In the genomic region with DNA sequence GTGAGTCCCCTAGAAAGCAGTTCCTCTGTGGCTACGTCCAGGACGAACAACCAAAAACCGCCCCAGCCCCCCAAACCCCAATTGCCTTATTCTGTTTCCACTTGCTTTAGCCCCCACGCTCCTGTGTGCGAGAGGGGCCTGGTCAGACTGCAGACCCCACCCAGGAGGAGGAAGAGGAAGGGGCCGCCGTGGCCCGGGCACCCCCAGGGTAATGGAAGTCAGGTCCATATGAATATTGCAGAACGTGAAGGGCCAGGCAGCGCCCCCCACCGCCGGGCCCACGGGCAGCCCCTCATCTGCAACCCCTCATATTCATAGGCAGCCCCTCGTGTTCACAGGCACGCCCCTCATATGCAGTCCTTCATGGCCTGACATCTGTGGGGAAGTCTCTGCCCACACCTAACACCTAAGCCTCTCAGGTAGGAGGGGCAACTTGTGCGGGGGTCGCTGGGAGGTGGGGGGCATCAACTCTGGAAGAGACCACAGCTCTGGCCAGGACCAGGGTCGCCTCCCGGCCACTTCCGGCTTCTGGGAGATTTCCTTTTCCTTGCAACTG, we compare ENCODE assay signal across 9 cellular contexts. TPM values are rescaled to one million over a fixed set of nuclear protein-coding genes. Genes with fewer than 3 reads are reported as not detected.
DNase-seq lines count a peak whose midpoint lies in the region; ATAC-seq lines count a peak whose summit lies in the region.
"Had no signal": no experiment of that assay in that cellular context is flagged by ENCODE, and none has a peak within 500 bp of the region (broad histone marks: within the 10 kb centered on the region; RNA-seq: fewer than 3 reads in every experiment).

No MANE protein-coding gene starts in this region.

- H2BK12ac ChIP-seq in neuronal stem cell (ENCODE audit: low read length) = peak overlapping the region; percentile 68

- peak overlapping the region; percentile 90 for H2AK5ac ChIP-seq in neuronal stem cell (ENCODE audit: low read depth, low read length)

- 0 out of 2 replicates have a peak, but pooled peaks cover 5% of the 10 kb centered on the region for H3K9me3 ChIP-seq in BLaER1
- no peaks in the 10 kb centered on the region for H3K9me3 ChIP-seq in endocrine pancreas (ENCODE audit: control insufficient read depth, low read length)
- H3K9me3 ChIP-seq in neuronal stem cell (replicated peaks in 1 of 2; ENCODE audit: control insufficient read depth in 2 of 2, insufficient read depth in 1 of 2, low read depth in 1 of 2, low read length in 2 of 2) = no peaks in the 10 kb centered on the region

- WGBS in neuronal stem cell (ENCODE audit: extremely low coverage in 2 of 2, insufficient read length in 2 of 2, insufficient replicate concordance in 1 of 2), 2 donors = no CpG with 5 or more reads among the region's 20 CpGs

- no peaks in the 10 kb centered on the region for H3K36me3 ChIP-seq in BLaER1
- no peaks in the 10 kb centered on the region for H3K36me3 ChIP-seq in endocrine pancreas (ENCODE audit: control insufficient read depth, insufficient read depth, low read length)
- H3K36me3 ChIP-seq in neuronal stem cell (replicated peaks in 1 of 2; ENCODE audit: control insufficient read depth in 2 of 2, insufficient read depth in 2 of 2, low read length in 2 of 2) = peaks cover 0 to 24% of the 10 kb centered on the region in 2 donors

- peak overlapping the region; percentile 89 for H3K18ac ChIP-seq in neuronal stem cell (ENCODE audit: low read length)

- H3K27me3 ChIP-seq in BLaER1 = no peaks in the 10 kb centered on the region
- H3K27me3 ChIP-seq in endocrine pancreas (ENCODE audit: control insufficient read depth, insufficient read depth, low read length) = no peaks in the 10 kb centered on the region
- H3K27me3 ChIP-seq in neuronal stem cell (ENCODE audit: control insufficient read depth in 3 of 3, insufficient read depth in 3 of 3, low read depth in 1 of 3, low read length in 3 of 3) = peaks cover 0 to 31% (median 26%) of the 10 kb centered on the region in 3 experiments

- H3K4me1 ChIP-seq in BLaER1 (peaks cover 22% of the 10 kb centered on the region), endocrine pancreas (ENCODE audit: control insufficient read depth, insufficient read depth, low read length) (no peaks in the 10 kb centered on the region), neuronal stem cell (ENCODE audit: control insufficient read depth in 2 of 2, insufficient read depth in 1 of 2, low read depth in 1 of 2, low read length in 2 of 2) (peaks cover 12 to 19% of the 10 kb centered on the region in 2 donors)

- H3K9ac ChIP-seq in BLaER1 = peak overlapping the region; percentile 75; the same call in 1 of the 2 replicates
- peak overlapping the region; percentile 6 for H3K9ac ChIP-seq in endocrine pancreas (ENCODE audit: control insufficient read depth, insufficient read depth, low read length)
- peak overlapping the region; percentile 78 for H3K9ac ChIP-seq in neuronal stem cell (ENCODE audit: low read depth, low read length, poor library complexity)

- DNase-seq in Jurkat, Clone E6-1 (ENCODE audit: low read depth, low spot score) = no peak
- no peak for DNase-seq in neuronal stem cell (ENCODE audit: low spot score)
- no peak for DNase-seq in NOMO-1 (lab: John Stamatoyannopoulos, UW; ENCODE audit: unreplicated experiment in 2 of 2)
- DNase-seq in GM19240 (ENCODE audit: insufficient read length, low spot score) = no peak
- DNase-seq: HFFc6 had no signal

- peak overlapping the region; percentile 49 for H2BK120ac ChIP-seq in neuronal stem cell (ENCODE audit: low read depth, low read length)

- ATAC-seq in GM19397 (IDR thresholded peaks at IDR 0.05; ENCODE audit: unreplicated experiment) (no peak), GM18870 (IDR thresholded peaks at IDR 0.05; ENCODE audit: unreplicated experiment) (no peak)

- H3K14ac ChIP-seq in neuronal stem cell (ENCODE audit: low read length) = no peak overlapping the region

- H2AFZ ChIP-seq in neuronal stem cell (ENCODE audit: low read length) = peak overlapping the region; percentile 94

- H4K91ac ChIP-seq in neuronal stem cell (ENCODE audit: low read depth, low read length, poor library complexity) = no peak overlapping the region

- H3K27ac ChIP-seq in BLaER1 (no peak overlapping the region), neuronal stem cell (replicated peaks; ENCODE audit: low read length) (no peak overlapping the region)

- H3K4me2 ChIP-seq in BLaER1 = peak overlapping the region; percentile 90
- H3K4me2 ChIP-seq in neuronal stem cell (ENCODE audit: insufficient read depth, low read length, poor library complexity, severe bottlenecking) = peak overlapping the region; percentile 86

- peaks cover 22% of the 10 kb centered on the region for H4K20me1 ChIP-seq in BLaER1

- H3K23ac ChIP-seq in neuronal stem cell (ENCODE audit: low read depth, low read length, poor library complexity) = no peak overlapping the region

- H4K8ac ChIP-seq in neuronal stem cell (ENCODE audit: low read depth, low read length) = no peak overlapping the region

- H3K4ac ChIP-seq in neuronal stem cell (ENCODE audit: low read length) = no peak overlapping the region

- H3K4me3 ChIP-seq in BLaER1 (peak overlapping the region; percentile 72), endocrine pancreas (ENCODE audit: control insufficient read depth, insufficient read depth, low read length) (no peak overlapping the region), neuronal stem cell (ENCODE audit: low read length in 2 of 2) (peak overlapping the region; percentile 80 to 81)
- peak overlapping the region; percentile 48 for H3K4me3 ChIP-seq in Jurkat, Clone E6-1 (ENCODE audit: low read length)

- peaks cover 4% of the 10 kb centered on the region for H3K79me1 ChIP-seq in neuronal stem cell (ENCODE audit: low read depth, low read length)

- H2BK5ac ChIP-seq in neuronal stem cell (ENCODE audit: low read length) = no peak overlapping the region

- H2BK15ac ChIP-seq in neuronal stem cell (ENCODE audit: low read length) = peak overlapping the region; percentile 60

RNA-seq across cellular contexts. Expression of a gene that starts 37.7 kb away (rescaled TPM):
- 18.2 TPM for polyA plus RNA-seq in Jurkat, Clone E6-1 (2012; ENCODE audit: insufficient read depth, insufficient read length)
- 46.5 TPM for polyA plus RNA-seq in neuronal stem cell (2013, experiment 1 of 2)
- 48.4 TPM for polyA plus RNA-seq in neuronal stem cell (2013, experiment 2 of 2)

Comparison
In these comparisons a context has a peak if more than half of its experiments do, and no peak if none do; other contexts are left out.
1. H3K9ac ChIP-seq: peak in every context shown above with its lines; median percentile 78 in neuronal stem cell; 75 in BLaER1; 6 in endocrine pancreas.